1 cellular context compared by ENCODE assay signal in the genomic region with DNA sequence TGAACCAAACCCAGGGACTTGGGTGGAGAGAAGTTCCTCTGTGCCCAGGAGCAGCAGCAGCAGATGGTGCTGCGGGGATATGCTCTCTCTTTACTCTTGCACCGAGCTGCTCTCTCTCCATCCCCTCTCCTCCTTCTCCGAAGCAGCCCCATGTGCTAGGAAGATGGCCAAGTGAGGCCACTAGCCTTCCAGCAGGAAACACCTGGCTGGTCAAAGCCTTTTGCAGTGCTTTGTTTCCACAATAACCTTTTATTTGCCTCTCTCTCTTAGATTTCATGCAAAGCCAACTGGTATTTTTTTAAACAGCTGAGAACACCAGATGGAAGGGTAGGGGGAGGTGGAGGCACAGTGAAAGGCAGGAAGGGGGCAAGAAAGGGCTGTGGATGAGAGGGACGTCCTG.
TF ChIP-seq lines count a peak whose summit lies in the region.

No MANE protein-coding gene starts in this region.

TF ChIP-seq in H1, 55 proteins besides CTCF, POLR2A, EP300 and RAD21 (continued from another document):
- no peak for TF ChIP-seq KDM1A (IDR thresholded peaks at IDR 0.05; ENCODE audit: borderline replicate concordance, low read length)
- TF ChIP-seq CTBP2 (IDR thresholded peaks at IDR 0.05; ENCODE audit: borderline replicate concordance, insufficient read depth, insufficient read length, low read length) = no peak
- no peak for TF ChIP-seq MAFK (IDR thresholded peaks at IDR 0.05; ENCODE audit: low read depth, low read length)
- TF ChIP-seq, protein P1, sequence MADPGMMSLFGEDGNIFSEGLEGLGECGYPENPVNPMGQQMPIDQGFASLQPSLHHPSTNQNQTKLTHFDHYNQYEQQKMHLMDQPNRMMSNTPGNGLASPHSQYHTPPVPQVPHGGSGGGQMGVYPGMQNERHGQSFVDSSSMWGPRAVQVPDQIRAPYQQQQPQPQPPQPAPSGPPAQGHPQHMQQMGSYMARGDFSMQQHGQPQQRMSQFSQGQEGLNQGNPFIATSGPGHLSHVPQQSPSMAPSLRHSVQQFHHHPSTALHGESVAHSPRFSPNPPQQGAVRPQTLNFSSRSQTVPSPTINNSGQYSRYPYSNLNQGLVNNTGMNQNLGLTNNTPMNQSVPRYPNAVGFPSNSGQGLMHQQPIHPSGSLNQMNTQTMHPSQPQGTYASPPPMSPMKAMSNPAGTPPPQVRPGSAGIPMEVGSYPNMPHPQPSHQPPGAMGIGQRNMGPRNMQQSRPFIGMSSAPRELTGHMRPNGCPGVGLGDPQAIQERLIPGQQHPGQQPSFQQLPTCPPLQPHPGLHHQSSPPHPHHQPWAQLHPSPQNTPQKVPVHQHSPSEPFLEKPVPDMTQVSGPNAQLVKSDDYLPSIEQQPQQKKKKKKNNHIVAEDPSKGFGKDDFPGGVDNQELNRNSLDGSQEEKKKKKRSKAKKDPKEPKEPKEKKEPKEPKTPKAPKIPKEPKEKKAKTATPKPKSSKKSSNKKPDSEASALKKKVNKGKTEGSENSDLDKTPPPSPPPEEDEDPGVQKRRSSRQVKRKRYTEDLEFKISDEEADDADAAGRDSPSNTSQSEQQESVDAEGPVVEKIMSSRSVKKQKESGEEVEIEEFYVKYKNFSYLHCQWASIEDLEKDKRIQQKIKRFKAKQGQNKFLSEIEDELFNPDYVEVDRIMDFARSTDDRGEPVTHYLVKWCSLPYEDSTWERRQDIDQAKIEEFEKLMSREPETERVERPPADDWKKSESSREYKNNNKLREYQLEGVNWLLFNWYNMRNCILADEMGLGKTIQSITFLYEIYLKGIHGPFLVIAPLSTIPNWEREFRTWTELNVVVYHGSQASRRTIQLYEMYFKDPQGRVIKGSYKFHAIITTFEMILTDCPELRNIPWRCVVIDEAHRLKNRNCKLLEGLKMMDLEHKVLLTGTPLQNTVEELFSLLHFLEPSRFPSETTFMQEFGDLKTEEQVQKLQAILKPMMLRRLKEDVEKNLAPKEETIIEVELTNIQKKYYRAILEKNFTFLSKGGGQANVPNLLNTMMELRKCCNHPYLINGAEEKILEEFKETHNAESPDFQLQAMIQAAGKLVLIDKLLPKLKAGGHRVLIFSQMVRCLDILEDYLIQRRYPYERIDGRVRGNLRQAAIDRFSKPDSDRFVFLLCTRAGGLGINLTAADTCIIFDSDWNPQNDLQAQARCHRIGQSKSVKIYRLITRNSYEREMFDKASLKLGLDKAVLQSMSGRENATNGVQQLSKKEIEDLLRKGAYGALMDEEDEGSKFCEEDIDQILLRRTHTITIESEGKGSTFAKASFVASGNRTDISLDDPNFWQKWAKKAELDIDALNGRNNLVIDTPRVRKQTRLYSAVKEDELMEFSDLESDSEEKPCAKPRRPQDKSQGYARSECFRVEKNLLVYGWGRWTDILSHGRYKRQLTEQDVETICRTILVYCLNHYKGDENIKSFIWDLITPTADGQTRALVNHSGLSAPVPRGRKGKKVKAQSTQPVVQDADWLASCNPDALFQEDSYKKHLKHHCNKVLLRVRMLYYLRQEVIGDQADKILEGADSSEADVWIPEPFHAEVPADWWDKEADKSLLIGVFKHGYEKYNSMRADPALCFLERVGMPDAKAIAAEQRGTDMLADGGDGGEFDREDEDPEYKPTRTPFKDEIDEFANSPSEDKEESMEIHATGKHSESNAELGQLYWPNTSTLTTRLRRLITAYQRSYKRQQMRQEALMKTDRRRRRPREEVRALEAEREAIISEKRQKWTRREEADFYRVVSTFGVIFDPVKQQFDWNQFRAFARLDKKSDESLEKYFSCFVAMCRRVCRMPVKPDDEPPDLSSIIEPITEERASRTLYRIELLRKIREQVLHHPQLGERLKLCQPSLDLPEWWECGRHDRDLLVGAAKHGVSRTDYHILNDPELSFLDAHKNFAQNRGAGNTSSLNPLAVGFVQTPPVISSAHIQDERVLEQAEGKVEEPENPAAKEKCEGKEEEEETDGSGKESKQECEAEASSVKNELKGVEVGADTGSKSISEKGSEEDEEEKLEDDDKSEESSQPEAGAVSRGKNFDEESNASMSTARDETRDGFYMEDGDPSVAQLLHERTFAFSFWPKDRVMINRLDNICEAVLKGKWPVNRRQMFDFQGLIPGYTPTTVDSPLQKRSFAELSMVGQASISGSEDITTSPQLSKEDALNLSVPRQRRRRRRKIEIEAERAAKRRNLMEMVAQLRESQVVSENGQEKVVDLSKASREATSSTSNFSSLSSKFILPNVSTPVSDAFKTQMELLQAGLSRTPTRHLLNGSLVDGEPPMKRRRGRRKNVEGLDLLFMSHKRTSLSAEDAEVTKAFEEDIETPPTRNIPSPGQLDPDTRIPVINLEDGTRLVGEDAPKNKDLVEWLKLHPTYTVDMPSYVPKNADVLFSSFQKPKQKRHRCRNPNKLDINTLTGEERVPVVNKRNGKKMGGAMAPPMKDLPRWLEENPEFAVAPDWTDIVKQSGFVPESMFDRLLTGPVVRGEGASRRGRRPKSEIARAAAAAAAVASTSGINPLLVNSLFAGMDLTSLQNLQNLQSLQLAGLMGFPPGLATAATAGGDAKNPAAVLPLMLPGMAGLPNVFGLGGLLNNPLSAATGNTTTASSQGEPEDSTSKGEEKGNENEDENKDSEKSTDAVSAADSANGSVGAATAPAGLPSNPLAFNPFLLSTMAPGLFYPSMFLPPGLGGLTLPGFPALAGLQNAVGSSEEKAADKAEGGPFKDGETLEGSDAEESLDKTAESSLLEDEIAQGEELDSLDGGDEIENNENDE (IDR thresholded peaks at IDR 0.05; ENCODE audit: insufficient replicate concordance, low read length) = no peak
- no peak for TF ChIP-seq JUN (IDR thresholded peaks at IDR 0.05; ENCODE audit: low read depth, low read length)
- no peak for TF ChIP-seq GTF2F1 (IDR thresholded peaks at IDR 0.05; ENCODE audit: borderline replicate concordance, low read depth, low read length)
- TF ChIP-seq EZH2 (IDR thresholded peaks at IDR 0.05; ENCODE audit: low read depth, low read length, severe bottlenecking) = no peak
- TF ChIP-seq ZNF274 (IDR thresholded peaks at IDR 0.05; ENCODE audit: borderline replicate concordance, extremely low read depth, low read length) = no peak
- no peak for TF ChIP-seq RFX5 (IDR thresholded peaks at IDR 0.05; ENCODE audit: borderline replicate concordance, low read depth, low read length)
